Comparison of ENCODE assay signal across 8 cellular contexts in genomic region chrX:107714196-107714811, GRCh38.
DNase-seq lines count a peak whose midpoint lies in the region; ATAC-seq, FAIRE-seq and TF ChIP-seq lines count a peak whose summit lies in the region.

No MANE protein-coding gene starts in this region.

- H3K27ac Mint-ChIP-seq in activated CD8-positive, alpha-beta T cell treated with anti-CD3 and anti-CD28 coated beads for 36 hours: peak overlapping the region; percentile 71

- ATAC-seq in activated CD8-positive, alpha-beta T cell treated with anti-CD3 and anti-CD28 coated beads for 36 hours: no peak
- no peak for ATAC-seq in GM21381 (IDR thresholded peaks at IDR 0.05; ENCODE audit: unreplicated experiment)

- peak overlapping the region; percentile 81 for H3K4me2 ChIP-seq in skeletal muscle satellite cell (ENCODE audit: low read length)

- no peak for TF ChIP-seq CTCF in activated CD8-positive, alpha-beta T cell treated with anti-CD3 and anti-CD28 coated beads for 36 hours (IDR thresholded peaks at IDR 0.05)
- TF ChIP-seq CTCF in fibroblast of pulmonary artery (IDR thresholded peaks at IDR 0.05; ENCODE audit: low read length, missing control alignments): peak; percentile 15

- FAIRE-seq in GM12891 (lab: Jason Lieb, UNC): no peak

- no peaks in the 10 kb centered on the region for H3K27me3 Mint-ChIP-seq in activated CD8-positive, alpha-beta T cell treated with anti-CD3 and anti-CD28 coated beads for 36 hours

- H3K4me3 Mint-ChIP-seq in activated CD8-positive, alpha-beta T cell treated with anti-CD3 and anti-CD28 coated beads for 36 hours: peak overlapping the region; percentile 89

- CTCF ChIA-PET in activated CD8-positive, alpha-beta T cell treated with anti-CD3 and anti-CD28 coated beads for 36 hours (lab: Charles Lee): interaction anchor here (1.4 to 8.8 kb wide), 3 partner anchors 37 to 58 kb away, joined by 3 to 106 read pairs (median 58); no protein-coding TSS in a partner anchor

- 0 out of 2 replicates have a peak, but pooled peaks have one; percentile 7 for TF ChIP-seq POLR2A in GM12891 (IDR thresholded peaks at IDR 0.05; ENCODE audit: low read depth, low read length)

- peaks cover 54% of the 10 kb centered on the region for H3K4me1 ChIP-seq in skeletal muscle satellite cell (ENCODE audit: control insufficient read depth, insufficient read depth, low read length)

- H3K36me3 ChIP-seq in skeletal muscle satellite cell (ENCODE audit: insufficient read depth, low read length): peaks cover 31% of the 10 kb centered on the region

- no peaks in the 10 kb centered on the region for H3K9me3 ChIP-seq in skeletal muscle satellite cell (replicated peaks; ENCODE audit: low read length)

- peaks cover 19% of the 10 kb centered on the region for H3K36me3 Mint-ChIP-seq in activated CD8-positive, alpha-beta T cell treated with anti-CD3 and anti-CD28 coated beads for 36 hours (ENCODE audit: low read depth)

- peak overlapping the region; percentile 98 for H3K9ac ChIP-seq in skeletal muscle satellite cell (ENCODE audit: low read depth, low read length)

- H3K4me1 Mint-ChIP-seq in activated CD8-positive, alpha-beta T cell treated with anti-CD3 and anti-CD28 coated beads for 36 hours (ENCODE audit: low read depth): peaks cover 72% of the 10 kb centered on the region

- DNase-seq in GM12891 (ENCODE audit: insufficient read length, low spot score) (no peak), fibroblast of pulmonary artery (ENCODE audit: low read depth) (peak; percentile 57), globus pallidus (ENCODE audit: low spot score) (no peak), NCI-H2196 (lab: John Stamatoyannopoulos, UW; ENCODE audit: unreplicated experiment) (no peak)
- no peak for DNase-seq in activated CD8-positive, alpha-beta T cell treated with anti-CD3 and anti-CD28 coated beads for 36 hours
- DNase-seq in activated CD8-positive, alpha-beta memory T cell treated with anti-CD3 and anti-CD28 coated beads for 24 hours: no peak

- intact Hi-C loops in activated CD8-positive, alpha-beta T cell treated with anti-CD3 and anti-CD28 coated beads for 36 hours (cut with micrococcal nuclease): loop anchor here (10.0 kb wide), 1 partner anchor 60 kb away; the partner anchor contains the start of genes NCBP2L and TSC22D3

- H3K9me3 Mint-ChIP-seq in activated CD8-positive, alpha-beta T cell treated with anti-CD3 and anti-CD28 coated beads for 36 hours: no peaks in the 10 kb centered on the region

- peak overlapping the region; percentile 88 for H3K4me3 ChIP-seq in fibroblast of pulmonary artery (replicated peaks; ENCODE audit: low read depth, low read length)
- peak overlapping the region; percentile 86 for H3K4me3 ChIP-seq in skeletal muscle satellite cell (ENCODE audit: low read length)

- POLR2A ChIA-PET in activated CD8-positive, alpha-beta T cell treated with anti-CD3 and anti-CD28 coated beads for 36 hours (lab: Charles Lee): interaction anchor here (0.6 to 9.9 kb wide), 3 partner anchors 29 to 38 kb away, joined by 3 to 184 read pairs (median 6); no protein-coding TSS in a partner anchor

- no peaks in the 10 kb centered on the region for H3K27me3 ChIP-seq in skeletal muscle satellite cell (ENCODE audit: control insufficient read depth, insufficient read depth, low read length)

TF ChIP-seq in GM12891, 5 proteins besides CTCF, POLR2A, EP300 and RAD21:
- TF ChIP-seq POU2F2 (IDR thresholded peaks at IDR 0.05; ENCODE audit: low read depth, low read length) (no peak), PAX5 (IDR thresholded peaks at IDR 0.05; ENCODE audit: insufficient read depth, low read length, severe bottlenecking) (no peak), SPI1 (IDR thresholded peaks at IDR 0.05; ENCODE audit: low read depth, low read length) (no peak), TAF1 (IDR thresholded peaks at IDR 0.05; ENCODE audit: low read depth, low read length) (no peak)
